Comparison of ENCODE assay signal across 19 cellular contexts in genomic region chr13:112655898-112656297, GRCh38. TPM values are rescaled to one million over a fixed set of nuclear protein-coding genes. Genes with fewer than 3 reads are reported as not detected.
DNase-seq lines count a peak whose midpoint lies in the region; ATAC-seq and TF ChIP-seq lines count a peak whose summit lies in the region.
"Had no signal": no experiment of that assay in that cellular context is flagged by ENCODE, and none has a peak within 500 bp of the region (broad histone marks: within the 10 kb centered on the region; RNA-seq: fewer than 3 reads in every experiment).

No MANE protein-coding gene starts in this region.

- H3K9me3 ChIP-seq in HEK293 (ENCODE audit: control insufficient read depth, insufficient read depth, low read depth, low read length) = no peaks in the 10 kb centered on the region
- no peaks in the 10 kb centered on the region for H3K9me3 ChIP-seq in SK-N-MC (ENCODE audit: low read depth, low read length)
- no peaks in the 10 kb centered on the region for H3K9me3 ChIP-seq in mesenchymal stem cell (ENCODE audit: control insufficient read depth, low read length)
- H3K9me3 ChIP-seq in left ventricle myocardium inferior (replicated peaks) = no peaks in the 10 kb centered on the region

- H3K79me1 ChIP-seq in mesenchymal stem cell (replicated peaks; ENCODE audit: low read length, poor library complexity, severe bottlenecking) = no peaks in the 10 kb centered on the region

- H3K4me3 ChIP-seq in HEK293 (ENCODE audit: low read depth, low read length) (no peak overlapping the region), SK-N-MC (no peak overlapping the region), mesenchymal stem cell (ENCODE audit: insufficient read depth in 1 of 2, low read depth in 1 of 2, low read length in 2 of 2) (no peak overlapping the region), H7 (ENCODE audit: insufficient read depth, low read depth, low read length) (no peak overlapping the region), left ventricle myocardium inferior (no peak overlapping the region)
- H3K4me3 ChIP-seq: GM23338, K562 had no signal

- DNase-seq in SK-N-MC (ENCODE audit: low read depth, low spot score) (no peak), ecto neural progenitor cell (ENCODE audit: low spot score) (peak; percentile 32), mesenchymal stem cell (no peak), cerebellum (ENCODE audit: low spot score) (no peak), H7 (no peak), left ventricle myocardium inferior (no peak)
- DNase-seq: AML-193; CD4-positive, alpha-beta T cell; DMS153; DMS79; GF-D8; IMR-90 had no signal

- CTCF ChIA-PET in HEK293 (lab: Yijun Ruan, JAX) = interaction anchor here (0.7 kb wide), 1 partner anchor 562 kb away, joined by 3 read pairs; no protein-coding TSS in a partner anchor

- no peak overlapping the region for H3K23ac ChIP-seq in mesenchymal stem cell (ENCODE audit: low read length in 2 of 2)

- H2BK120ac ChIP-seq in mesenchymal stem cell (ENCODE audit: low read depth, low read length) = no peak overlapping the region

- POLR2A ChIA-PET in HEK293 (lab: Yijun Ruan, JAX) = no interaction called here

- no peak overlapping the region for H4K8ac ChIP-seq in mesenchymal stem cell (ENCODE audit: low read length)

- ATAC-seq in esophagus mucosa = no peak
- ATAC-seq: GM23338, HCT116, K562 had no signal

- no peak overlapping the region for H4K91ac ChIP-seq in mesenchymal stem cell (ENCODE audit: low read length)

- H2BK15ac ChIP-seq in mesenchymal stem cell (ENCODE audit: low read depth, poor library complexity, severe bottlenecking) = no peak overlapping the region

- H2BK5ac ChIP-seq in mesenchymal stem cell (ENCODE audit: low read depth, low read length, poor library complexity, severe bottlenecking) = no peak overlapping the region

- H3K4me1 ChIP-seq in HEK293 (ENCODE audit: control insufficient read depth, insufficient read depth, low read length) (peaks cover 7% of the 10 kb centered on the region; the same call in 1 of the 2 replicates), mesenchymal stem cell (ENCODE audit: control insufficient read depth, insufficient read depth, low read depth, low read length) (peaks cover 25% of the 10 kb centered on the region), left ventricle myocardium inferior (peaks cover 16% of the 10 kb centered on the region)

- H2BK12ac ChIP-seq in mesenchymal stem cell (ENCODE audit: low read length in 2 of 2) = no peak overlapping the region

- no peak overlapping the region for H3K9ac ChIP-seq in SK-N-MC (ENCODE audit: insufficient read length)
- H3K9ac ChIP-seq in mesenchymal stem cell (ENCODE audit: low read length) = no peak overlapping the region

- no peak overlapping the region for H2AFZ ChIP-seq in mesenchymal stem cell (ENCODE audit: low read depth, low read length)
- H2AFZ ChIP-seq: GM23338 had no signal

- H3K4ac ChIP-seq in mesenchymal stem cell (ENCODE audit: low read depth in 1 of 2, low read length in 2 of 2) = no peak overlapping the region

- H3K4me2 ChIP-seq in mesenchymal stem cell (ENCODE audit: low read length, poor library complexity, severe bottlenecking) = no peak overlapping the region
- H3K4me2 ChIP-seq: GM23338 had no signal

- no peak overlapping the region for H3K27ac ChIP-seq in HEK293 (ENCODE audit: extremely low read depth, low read depth, low read length)
- H3K27ac ChIP-seq in SK-N-MC = peak overlapping the region; percentile 2; the same call in 1 of the 2 replicates
- H3K27ac ChIP-seq in mesenchymal stem cell (ENCODE audit: low read length, poor library complexity, severe bottlenecking) = no peak overlapping the region
- no peak overlapping the region for H3K27ac ChIP-seq in left ventricle myocardium inferior (replicated peaks)
- H3K27ac ChIP-seq: C4-2B, HL-60 had no signal

- intact Hi-C loops in left ventricle myocardium inferior (cut with micrococcal nuclease) = loop anchor here (10.0 kb wide), 1 partner anchor 189 kb away; no protein-coding TSS in a partner anchor

- H3K27me3 ChIP-seq in mesenchymal stem cell (ENCODE audit: control insufficient read depth in 1 of 2, insufficient read depth in 1 of 2, low read length in 2 of 2) (no peaks in the 10 kb centered on the region), H7 (ENCODE audit: control insufficient read depth, insufficient read depth, low read length) (no peaks in the 10 kb centered on the region), left ventricle myocardium inferior (ENCODE audit: low read depth) (no peaks in the 10 kb centered on the region)

- TF ChIP-seq CTCF in HEK293 (tag by site-specific recombination; IDR thresholded peaks at IDR 0.05) (no peak), left ventricle myocardium inferior (IDR thresholded peaks at IDR 0.05; ENCODE audit: borderline replicate concordance) (no peak)

- H3K36me3 ChIP-seq in HEK293 (ENCODE audit: control insufficient read depth in 2 of 2, insufficient read depth in 1 of 2, low read length in 2 of 2) = no peaks in the 10 kb centered on the region
- no peaks in the 10 kb centered on the region for H3K36me3 ChIP-seq in SK-N-MC (ENCODE audit: insufficient read depth, low read length)
- no peaks in the 10 kb centered on the region for H3K36me3 ChIP-seq in mesenchymal stem cell (ENCODE audit: control insufficient read depth in 1 of 2, insufficient read depth in 2 of 2, low read depth in 1 of 2, low read length in 2 of 2)
- no peaks in the 10 kb centered on the region for H3K36me3 ChIP-seq in H7 (replicated peaks; ENCODE audit: control insufficient read depth, insufficient read depth, low read length)
- H3K36me3 ChIP-seq in left ventricle myocardium inferior = no peaks in the 10 kb centered on the region

- H2AK5ac ChIP-seq in mesenchymal stem cell (ENCODE audit: low read length, severe bottlenecking) = peak overlapping the region; percentile 64

- H3K14ac ChIP-seq in mesenchymal stem cell (ENCODE audit: low read length in 2 of 2) = no peak overlapping the region

- H3K18ac ChIP-seq in mesenchymal stem cell (ENCODE audit: low read depth in 1 of 2, low read length in 2 of 2) = no peak overlapping the region

- 68% methylated on average over 2 of the region's 5 CpGs for WGBS in mesenchymal stem cell

TF ChIP-seq in HEK293, 187 proteins besides CTCF, POLR2A, EP300 and RAD21:
- no peak for TF ChIP-seq ZNF174 (tag by site-specific recombination; IDR thresholded peaks at IDR 0.05)
- no peak for TF ChIP-seq ZBTB44 (tag by site-specific recombination; IDR thresholded peaks at IDR 0.05)
- no peak for TF ChIP-seq WT1 (tag by site-specific recombination; IDR thresholded peaks at IDR 0.05)
- TF ChIP-seq ZNF433 (tag by site-specific recombination; IDR thresholded peaks at IDR 0.05; ENCODE audit: low read depth) = no peak
- TF ChIP-seq EGR2 (tag by site-specific recombination; IDR thresholded peaks at IDR 0.05; ENCODE audit: low read depth) = peak; percentile 61
- no peak for TF ChIP-seq YY1 (tag by site-specific recombination; IDR thresholded peaks at IDR 0.05)
- TF ChIP-seq PRDM1 (tag by site-specific recombination; IDR thresholded peaks at IDR 0.05) = no peak
TF ChIP-seq in HEK293: peak in this region for 1.

RNA-seq across cellular contexts. Expression of gene ATP11A, which starts 33.9 kb away (rescaled TPM):
- 8.0 TPM for polyA plus RNA-seq in mesenchymal stem cell (2013, experiment 1 of 2)
- polyA plus RNA-seq in mesenchymal stem cell (2013, experiment 2 of 2) = 8.2 TPM
- 15.3 TPM for total RNA-seq in cerebellum
- 9.9 and 14.7 TPM in 2 replicates for total RNA-seq in H7 (2014; rRNA removed; shearing (Covaris generic))
- 16.7 TPM for total RNA-seq in esophagus mucosa
- total RNA-seq in left ventricle myocardium inferior = 106 TPM
